ENCODE assay signal across 8 cellular contexts in the genomic region with DNA sequence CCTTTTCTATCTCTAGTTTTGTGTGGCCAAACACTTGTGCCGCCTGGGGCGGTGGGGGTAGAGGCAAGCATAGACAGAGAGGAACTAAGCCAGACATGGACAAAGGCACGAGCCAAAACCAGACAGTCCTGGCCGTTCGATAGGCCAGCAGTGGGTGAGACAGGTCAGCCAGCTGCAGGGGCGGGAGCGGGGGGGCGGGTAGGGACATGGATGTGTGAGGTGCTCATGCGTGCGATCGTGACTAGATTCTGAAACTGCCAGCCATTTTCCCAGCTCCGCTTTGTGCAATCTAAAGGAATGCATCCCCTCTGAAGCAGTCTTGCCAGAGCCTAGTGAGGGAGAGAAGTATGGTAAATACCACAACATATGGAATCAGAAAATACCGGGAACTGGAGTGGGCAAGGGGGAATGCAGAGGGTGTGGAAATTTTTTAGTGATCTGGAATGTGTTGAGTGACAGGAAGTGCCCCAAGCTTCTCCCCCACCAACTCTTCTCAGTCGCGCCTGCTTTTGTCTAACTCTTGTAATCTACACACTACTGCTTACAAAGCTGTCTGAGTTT.
DNase-seq lines count a peak whose midpoint lies in the region; ATAC-seq and TF ChIP-seq lines count a peak whose summit lies in the region.

No MANE protein-coding gene starts in this region.

- peak; percentile 53 for ATAC-seq in GM19452 (IDR thresholded peaks at IDR 0.05; ENCODE audit: unreplicated experiment)
- peak; percentile 77 for ATAC-seq in RWPE2 (ENCODE audit: low read depth)

- H3K9me3 ChIP-seq in RWPE2 (ENCODE audit: severe bottlenecking) (no peaks in the 10 kb centered on the region), cardiac muscle cell (ENCODE audit: low read depth) (no peaks in the 10 kb centered on the region), uterus (no peaks in the 10 kb centered on the region)

- peak overlapping the region; percentile 100 for H3K27ac ChIP-seq in RWPE2 (ENCODE audit: poor library complexity, severe bottlenecking)
- H3K27ac ChIP-seq in adipose tissue (ENCODE audit: low read depth, low read length) = peak overlapping the region; percentile 40
- H3K27ac ChIP-seq in cardiac muscle cell = peak overlapping the region; percentile 97
- H3K27ac ChIP-seq in uterus = peak overlapping the region; percentile 67

- H3K36me3 ChIP-seq in RWPE2 (ENCODE audit: low read depth) (no peaks in the 10 kb centered on the region; the same call in 1 of the 2 replicates), cardiac muscle cell (no peaks in the 10 kb centered on the region), uterus (no peaks in the 10 kb centered on the region)

- no peaks in the 10 kb centered on the region for H3K36me3 Mint-ChIP-seq in CD14-positive monocyte
- H3K36me3 Mint-ChIP-seq in osteocyte (ENCODE audit: unreplicated experiment) = peaks cover 10% of the 10 kb centered on the region

- H3K4me3 ChIP-seq in RWPE2 (ENCODE audit: severe bottlenecking) (peak overlapping the region; percentile 43), cardiac muscle cell (peak overlapping the region; percentile 32), uterus (peak overlapping the region; percentile 44 to 55)

- no peaks in the 10 kb centered on the region for H3K27me3 ChIP-seq in RWPE2 (ENCODE audit: insufficient read depth, poor library complexity, severe bottlenecking)
- H3K27me3 ChIP-seq in cardiac muscle cell = no peaks in the 10 kb centered on the region
- no peaks in the 10 kb centered on the region for H3K27me3 ChIP-seq in uterus

- peaks cover 44% of the 10 kb centered on the region for H3K4me1 Mint-ChIP-seq in CD14-positive monocyte
- H3K4me1 Mint-ChIP-seq in osteocyte (ENCODE audit: unreplicated experiment) = peaks cover 50% of the 10 kb centered on the region

- in situ Hi-C loops in KBM-7 (cut with MboI; ENCODE audit: low pct_unique_long_range_greater_than_20kb, low sequenced_read_pairs) = no loop called here

- H3K27me3 Mint-ChIP-seq in CD14-positive monocyte (ENCODE audit: low read depth in 3 of 3) = no peaks in the 10 kb centered on the region
- H3K27me3 Mint-ChIP-seq in osteocyte (ENCODE audit: unreplicated experiment) = no peaks in the 10 kb centered on the region

- 0 to 2% (median 1%) methylated on average over 15 of the region's 15 CpGs for WGBS in adipose tissue, 3 donors

- H3K9me3 Mint-ChIP-seq in CD14-positive monocyte (no peaks in the 10 kb centered on the region), osteocyte (ENCODE audit: unreplicated experiment) (no peaks in the 10 kb centered on the region)

- TF ChIP-seq POLR2A in uterus (IDR thresholded peaks at IDR 0.05) = no peak

- H3K4me1 ChIP-seq in RWPE2 (ENCODE audit: insufficient read depth, poor library complexity, severe bottlenecking) (peaks cover 27% of the 10 kb centered on the region), cardiac muscle cell (ENCODE audit: low read depth) (peaks cover 33% of the 10 kb centered on the region), uterus (no peaks in the 10 kb centered on the region)

- H3K4me3 Mint-ChIP-seq in CD14-positive monocyte (peak overlapping the region; percentile 84 to 94), osteocyte (ENCODE audit: unreplicated experiment) (peak overlapping the region; percentile 98)

- peak overlapping the region; percentile 73 to 93 (median 83) for H3K27ac Mint-ChIP-seq in CD14-positive monocyte
- H3K27ac Mint-ChIP-seq in osteocyte (ENCODE audit: unreplicated experiment) = peak overlapping the region; percentile 100

- peak; percentile 73 for DNase-seq in CD14-positive monocyte (ENCODE audit: low spot score)
- peak; percentile 85 for DNase-seq in KBM-7
- DNase-seq in RWPE2 (ENCODE audit: low spot score) = peak; percentile 93
- DNase-seq in cardiac muscle cell (ENCODE audit: low read depth in 1 of 2, low spot score in 1 of 2) = peak; percentile 84 to 96
- DNase-seq in osteocyte (ENCODE audit: extremely low spot score, unreplicated experiment) = peak; percentile 90
- DNase-seq in uterus = peak; percentile 46 to 48

- intact Hi-C loops in CD14-positive monocyte (cut with micrococcal nuclease) = no loop called here
- intact Hi-C loops in uterus (cut with DNase I; ENCODE audit: low total_unique reads) = no loop called here

- TF ChIP-seq CTCF in CD14-positive monocyte (IDR thresholded peaks at IDR 0.05) = no peak
- no peak for TF ChIP-seq CTCF in RWPE2 (IDR thresholded peaks at IDR 0.05; ENCODE audit: poor library complexity, severe bottlenecking)
- no peak for TF ChIP-seq CTCF in cardiac muscle cell (IDR thresholded peaks at IDR 0.05; ENCODE audit: low read depth, low read length)
- no peak for TF ChIP-seq CTCF in osteocyte (IDR thresholded peaks at IDR 0.05)
- TF ChIP-seq CTCF in uterus (IDR thresholded peaks at IDR 0.05) = no peak

Comparison
In these comparisons a context has a peak if more than half of its experiments do, and no peak if none do; other contexts are left out.
1. Peak in every context shown above with its lines: DNase-seq, ATAC-seq, H3K4me3 ChIP-seq and H3K27ac ChIP-seq.
2. H3K27ac ChIP-seq: peak in every context shown above with its lines; median percentile 100 in RWPE2; 97 in cardiac muscle cell; 67 in uterus; 40 in adipose tissue.